8 cellular contexts compared by ENCODE assay signal in genomic region chr9:122912964-122913673, GRCh38. TPM values are rescaled to one million over a fixed set of nuclear protein-coding genes. Genes with fewer than 3 reads are reported as not detected.
DNase-seq lines count a peak whose midpoint lies in the region; ATAC-seq and TF ChIP-seq lines count a peak whose summit lies in the region.

A gene with protein sequence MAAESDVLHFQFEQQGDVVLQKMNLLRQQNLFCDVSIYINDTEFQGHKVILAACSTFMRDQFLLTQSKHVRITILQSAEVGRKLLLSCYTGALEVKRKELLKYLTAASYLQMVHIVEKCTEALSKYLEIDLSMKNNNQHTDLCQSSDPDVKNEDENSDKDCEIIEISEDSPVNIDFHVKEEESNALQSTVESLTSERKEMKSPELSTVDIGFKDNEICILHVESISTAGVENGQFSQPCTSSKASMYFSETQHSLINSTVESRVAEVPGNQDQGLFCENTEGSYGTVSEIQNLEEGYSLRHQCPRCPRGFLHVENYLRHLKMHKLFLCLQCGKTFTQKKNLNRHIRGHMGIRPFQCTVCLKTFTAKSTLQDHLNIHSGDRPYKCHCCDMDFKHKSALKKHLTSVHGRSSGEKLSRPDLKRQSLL (minus strand): TSS chr9:122913323. CDS start chr9:122912072, 1,251 bp downstream.

- H3K9me3 ChIP-seq in duodenal mucosa (ENCODE audit: control insufficient read depth in 1 of 2, low read length in 2 of 2) = no peaks in the 10 kb centered on the region

- H3K9me3 Mint-ChIP-seq in CD14-positive monocyte = no peaks in the 10 kb centered on the region

- peaks cover 13 to 14% of the 10 kb centered on the region in 2 donors for H3K4me1 ChIP-seq in duodenal mucosa (ENCODE audit: control insufficient read depth in 1 of 2, insufficient read depth in 2 of 2, low read length in 2 of 2)

- TF ChIP-seq CTCF in CD14-positive monocyte (IDR thresholded peaks at IDR 0.05) = no peak
- no peak for TF ChIP-seq CTCF in lower leg skin (IDR thresholded peaks at IDR 0.05)

- H3K4me3 Mint-ChIP-seq in CD14-positive monocyte = peak within 1 kb of the TSS; percentile 98

- ATAC-seq in GM19351 (IDR thresholded peaks at IDR 0.05; ENCODE audit: unreplicated experiment) (peak; percentile 98), HG03520 (IDR thresholded peaks at IDR 0.05; ENCODE audit: unreplicated experiment) (peak; percentile 98)

- peaks cover 13% of the 10 kb centered on the region for H3K4me1 Mint-ChIP-seq in CD14-positive monocyte

- 1% methylated on average over 35 of the region's 35 CpGs for WGBS in lower leg skin, 2 donors

- peaks cover 3 to 15% of the 10 kb centered on the region in 2 donors for H3K36me3 ChIP-seq in duodenal mucosa (ENCODE audit: control insufficient read depth in 1 of 2, insufficient read depth in 2 of 2, low read length in 2 of 2)

- H3K27ac ChIP-seq in duodenal mucosa (ENCODE audit: low read depth, low read length) = peak within 1 kb of the TSS; percentile 71

- intact Hi-C loops in CD14-positive monocyte (cut with micrococcal nuclease) (no loop called here), lower leg skin (cut with DNase I; ENCODE audit: low total_unique reads) (no loop called here)

- no peaks in the 10 kb centered on the region for H3K27me3 ChIP-seq in duodenal mucosa (ENCODE audit: control insufficient read depth in 1 of 2, insufficient read depth in 2 of 2, low read length in 2 of 2)

- peak; percentile 49 for DNase-seq in CD14-positive monocyte (ENCODE audit: low spot score)
- DNase-seq in NCI-H526 treated with DMSO at 0.1 percent for 48 hours (lab: John Stamatoyannopoulos, UW) = peak; percentile 62
- DNase-seq in activated CD4-positive, alpha-beta T cell treated with anti-CD3 and anti-CD28 coated beads, Interleukin-2, amount 50 U/mL, for 1 hour = peak; percentile 70
- peak; percentile 75 to 93 for DNase-seq in lower leg skin (ENCODE audit: low spot score in 2 of 2)
- peak; percentile 29 to 43 (median 32) for DNase-seq in stimulated activated CD4-positive, alpha-beta T cell treated with anti-CD3 and anti-CD28 coated beads, TNF-alpha, amount 100 ng/mL, for 1 hour (ENCODE audit: low read depth in 3 of 3, low spot score in 1 of 3)

- H3K9ac ChIP-seq in duodenal mucosa (ENCODE audit: low read depth in 1 of 2, low read length in 2 of 2) = peak within 1 kb of the TSS; percentile 72 to 88

- peaks cover 0 to 2% (median 0%) of the 10 kb centered on the region in 3 donors for H3K27me3 Mint-ChIP-seq in CD14-positive monocyte (ENCODE audit: low read depth in 3 of 3)

- peaks cover 22 to 30% of the 10 kb centered on the region in 2 donors for H3K36me3 Mint-ChIP-seq in CD14-positive monocyte

- no peak for TF ChIP-seq POLR2A in lower leg skin (IDR thresholded peaks at IDR 0.05)

- peak within 1 kb of the TSS; percentile 84 to 95 for H3K4me3 ChIP-seq in duodenal mucosa (ENCODE audit: low read depth in 1 of 2, low read length in 2 of 2)
- peak within 1 kb of the TSS; percentile 64 for H3K4me3 ChIP-seq in lower leg skin (ENCODE audit: low read depth, poor library complexity, severe bottlenecking)

- peak within 1 kb of the TSS; percentile 87 to 98 (median 97) for H3K27ac Mint-ChIP-seq in CD14-positive monocyte

RNA-seq across cellular contexts. Expression of the gene that starts here (rescaled TPM):
- polyA plus RNA-seq in CD14-positive monocyte = 1 to 10 TPM; 1.5 to 1.7 TPM
- total RNA-seq in lower leg skin = 1 to 10 TPM; 6.9 to 9.6 (median 8.3) TPM

Comparison
In these comparisons a context has a peak if more than half of its experiments do, and no peak if none do; other contexts are left out.
1. Peak in every context shown above with its lines: DNase-seq, ATAC-seq, H3K4me3 ChIP-seq and H3K27ac ChIP-seq.
2. DNase-seq: peak in every context shown above with its lines; median percentile 84 in lower leg skin; 70 in activated CD4-positive, alpha-beta T cell treated with anti-CD3 and anti-CD28 coated beads, Interleukin-2, amount 50 U/mL, for 1 hour; 62 in NCI-H526 treated with DMSO at 0.1 percent for 48 hours; 49 in CD14-positive monocyte; 32 in stimulated activated CD4-positive, alpha-beta T cell treated with anti-CD3 and anti-CD28 coated beads, TNF-alpha, amount 100 ng/mL, for 1 hour.